In genomic region chr3:32794487-32795308, GRCh38 we compare ENCODE assay signal across 1 cellular context.
TF ChIP-seq lines count a peak whose summit lies in the region.

No MANE protein-coding gene starts in this region.

TF ChIP-seq in HepG2, 621 proteins besides CTCF, POLR2A, EP300 and RAD21 (continued from another document and continues in another):
- TF ChIP-seq ZNF503 (CRISPR knock-in tag; IDR thresholded peaks at IDR 0.05) = peak; percentile 83
- no peak for TF ChIP-seq TEAD2 (CRISPR knock-in tag; IDR thresholded peaks at IDR 0.05)
- peak; percentile 92 for TF ChIP-seq CEBPB (IDR thresholded peaks at IDR 0.05; ENCODE audit: borderline replicate concordance, low read depth, low read length)
- no peak for TF ChIP-seq ZKSCAN8 (CRISPR knock-in tag; IDR thresholded peaks at IDR 0.05; ENCODE audit: borderline replicate concordance)
- peak; percentile 37 for TF ChIP-seq ZFP91 (CRISPR knock-in tag; IDR thresholded peaks at IDR 0.05; ENCODE audit: borderline replicate concordance)
- TF ChIP-seq ZNF839 (CRISPR knock-in tag; IDR thresholded peaks at IDR 0.05; ENCODE audit: borderline replicate concordance) = no peak
- TF ChIP-seq ADNP (CRISPR knock-in tag; IDR thresholded peaks at IDR 0.05) = no peak
- no peak for TF ChIP-seq CENPX (CRISPR knock-in tag; IDR thresholded peaks at IDR 0.05)
- TF ChIP-seq RNF219 (CRISPR knock-in tag; IDR thresholded peaks at IDR 0.05) = no peak
- peak; percentile 60; the same call in 1 of the 2 replicates for TF ChIP-seq ZNF414 (CRISPR knock-in tag; IDR thresholded peaks at IDR 0.05)
- no peak; the same call in 1 of the 2 replicates for TF ChIP-seq GLI4 (CRISPR knock-in tag; IDR thresholded peaks at IDR 0.05; ENCODE audit: borderline replicate concordance)
- no peak for TF ChIP-seq MTF2 (CRISPR knock-in tag; IDR thresholded peaks at IDR 0.05; ENCODE audit: borderline replicate concordance)
- TF ChIP-seq CHD2 (IDR thresholded peaks at IDR 0.05; ENCODE audit: low read depth, low read length) = no peak
- no peak for TF ChIP-seq ZNF407 (CRISPR knock-in tag; IDR thresholded peaks at IDR 0.05; ENCODE audit: not compliant biosample characterization)
- TF ChIP-seq JDP2 (CRISPR knock-in tag; IDR thresholded peaks at IDR 0.05; ENCODE audit: borderline replicate concordance) = no peak
- TF ChIP-seq ERF (CRISPR knock-in tag; IDR thresholded peaks at IDR 0.05) = 0 out of 2 replicates have a peak, but pooled peaks have one; percentile 41
- no peak for TF ChIP-seq CCAR2 (optimal IDR thresholded peaks at IDR 0.05; ENCODE audit: low read depth, low read length)
- TF ChIP-seq GRHL1 (CRISPR knock-in tag; conservative IDR thresholded peaks at IDR 0.05) = no peak
- TF ChIP-seq NFIB (CRISPR knock-in tag; IDR thresholded peaks at IDR 0.05; ENCODE audit: borderline replicate concordance) = no peak
- TF ChIP-seq DNMT1 (CRISPR knock-in tag; IDR thresholded peaks at IDR 0.05) = no peak
- TF ChIP-seq ZNF563 (CRISPR knock-in tag; IDR thresholded peaks at IDR 0.05) = 0 out of 2 replicates have a peak, but pooled peaks have one; percentile 38
- no peak for TF ChIP-seq ZFAT (CRISPR knock-in tag; conservative IDR thresholded peaks at IDR 0.05)
- TF ChIP-seq NONO (IDR thresholded peaks at IDR 0.05) = no peak
- no peak; the same call in 1 of the 2 replicates for TF ChIP-seq NONO (CRISPR knock-in tag; conservative IDR thresholded peaks at IDR 0.05)
- no peak for TF ChIP-seq HDAC6 (IDR thresholded peaks at IDR 0.05; ENCODE audit: low read depth, low read length)
- no peak for TF ChIP-seq PTBP1 (IDR thresholded peaks at IDR 0.05; ENCODE audit: low read depth, low read length, poor library complexity, severe bottlenecking)
- no peak for TF ChIP-seq ZNF740 (CRISPR knock-in tag; IDR thresholded peaks at IDR 0.05)
- no peak for TF ChIP-seq ZNF44 (CRISPR knock-in tag; IDR thresholded peaks at IDR 0.05)
- no peak for TF ChIP-seq HOXD1 (CRISPR knock-in tag; IDR thresholded peaks at IDR 0.05)
- TF ChIP-seq CREB3 (CRISPR knock-in tag; IDR thresholded peaks at IDR 0.05) = no peak
- TF ChIP-seq ZNF775 (CRISPR knock-in tag; IDR thresholded peaks at IDR 0.05; ENCODE audit: borderline replicate concordance) = no peak; the same call in 1 of the 2 replicates
- no peak for TF ChIP-seq TOE1 (CRISPR knock-in tag; IDR thresholded peaks at IDR 0.05)
- TF ChIP-seq NFE2L1 (CRISPR knock-in tag; IDR thresholded peaks at IDR 0.05; ENCODE audit: borderline replicate concordance) = no peak
